ENCODE assay signal across 1 cellular context in the genomic region with DNA sequence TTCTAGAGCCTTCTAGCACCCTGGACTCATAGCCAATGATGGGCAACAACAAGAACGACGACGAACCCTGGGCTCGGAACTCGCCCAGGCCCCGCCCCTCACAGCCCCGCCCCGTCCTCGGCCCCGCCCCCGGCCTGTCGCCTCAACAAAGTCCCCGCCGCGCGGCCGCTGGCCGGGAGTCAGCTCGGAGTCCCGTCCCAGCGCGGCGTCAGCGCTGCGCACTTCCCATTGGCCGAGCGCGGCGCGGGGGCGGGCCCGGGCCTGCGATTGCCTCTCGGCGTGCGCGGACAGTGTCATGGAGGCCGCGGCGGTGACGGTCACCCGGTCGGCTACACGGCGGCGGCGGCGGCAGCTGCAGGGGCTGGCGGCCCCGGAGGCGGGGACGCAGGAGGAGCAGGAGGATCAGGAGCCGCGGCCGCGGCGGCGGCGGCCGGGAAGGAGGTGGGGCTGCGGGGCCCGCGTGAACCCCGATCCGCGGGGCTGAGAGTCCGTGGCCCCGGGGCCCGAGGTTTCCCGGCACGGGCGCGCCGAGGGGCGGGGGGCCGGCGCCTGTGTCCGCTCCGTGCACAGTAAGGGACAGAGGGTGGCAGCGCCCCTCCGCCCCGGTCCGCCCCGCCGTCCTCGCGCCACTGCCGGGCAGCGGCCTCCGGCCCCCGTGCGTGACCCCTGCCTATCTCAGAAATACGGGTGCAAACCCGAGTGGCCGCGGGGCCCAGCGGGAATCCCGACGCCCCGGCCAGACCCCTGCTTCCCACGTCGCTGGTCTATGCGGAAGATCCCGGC.
TF ChIP-seq lines count a peak whose summit lies in the region.

A gene with protein sequence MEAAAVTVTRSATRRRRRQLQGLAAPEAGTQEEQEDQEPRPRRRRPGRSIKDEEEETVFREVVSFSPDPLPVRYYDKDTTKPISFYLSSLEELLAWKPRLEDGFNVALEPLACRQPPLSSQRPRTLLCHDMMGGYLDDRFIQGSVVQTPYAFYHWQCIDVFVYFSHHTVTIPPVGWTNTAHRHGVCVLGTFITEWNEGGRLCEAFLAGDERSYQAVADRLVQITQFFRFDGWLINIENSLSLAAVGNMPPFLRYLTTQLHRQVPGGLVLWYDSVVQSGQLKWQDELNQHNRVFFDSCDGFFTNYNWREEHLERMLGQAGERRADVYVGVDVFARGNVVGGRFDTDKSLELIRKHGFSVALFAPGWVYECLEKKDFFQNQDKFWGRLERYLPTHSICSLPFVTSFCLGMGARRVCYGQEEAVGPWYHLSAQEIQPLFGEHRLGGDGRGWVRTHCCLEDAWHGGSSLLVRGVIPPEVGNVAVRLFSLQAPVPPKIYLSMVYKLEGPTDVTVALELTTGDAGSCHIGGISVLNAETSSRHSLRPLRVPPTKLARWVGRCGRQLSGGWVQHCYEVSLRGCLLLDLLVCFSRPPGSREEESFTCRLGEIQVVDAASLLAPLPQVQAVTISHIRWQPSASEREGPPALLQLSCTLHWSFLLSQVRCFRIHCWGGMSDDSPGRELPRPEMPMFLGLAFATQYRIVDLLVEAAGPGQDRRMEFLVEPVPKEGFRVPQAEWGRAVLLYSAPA (plus strand): TSS at position 175 of the 783 bp plus-strand sequence. CDS start 121 bp downstream, at position 296.

TF ChIP-seq in HepG2, 621 proteins besides CTCF, POLR2A, EP300 and RAD21 (continued from another document and continues in another):
- TF ChIP-seq, protein P1, sequence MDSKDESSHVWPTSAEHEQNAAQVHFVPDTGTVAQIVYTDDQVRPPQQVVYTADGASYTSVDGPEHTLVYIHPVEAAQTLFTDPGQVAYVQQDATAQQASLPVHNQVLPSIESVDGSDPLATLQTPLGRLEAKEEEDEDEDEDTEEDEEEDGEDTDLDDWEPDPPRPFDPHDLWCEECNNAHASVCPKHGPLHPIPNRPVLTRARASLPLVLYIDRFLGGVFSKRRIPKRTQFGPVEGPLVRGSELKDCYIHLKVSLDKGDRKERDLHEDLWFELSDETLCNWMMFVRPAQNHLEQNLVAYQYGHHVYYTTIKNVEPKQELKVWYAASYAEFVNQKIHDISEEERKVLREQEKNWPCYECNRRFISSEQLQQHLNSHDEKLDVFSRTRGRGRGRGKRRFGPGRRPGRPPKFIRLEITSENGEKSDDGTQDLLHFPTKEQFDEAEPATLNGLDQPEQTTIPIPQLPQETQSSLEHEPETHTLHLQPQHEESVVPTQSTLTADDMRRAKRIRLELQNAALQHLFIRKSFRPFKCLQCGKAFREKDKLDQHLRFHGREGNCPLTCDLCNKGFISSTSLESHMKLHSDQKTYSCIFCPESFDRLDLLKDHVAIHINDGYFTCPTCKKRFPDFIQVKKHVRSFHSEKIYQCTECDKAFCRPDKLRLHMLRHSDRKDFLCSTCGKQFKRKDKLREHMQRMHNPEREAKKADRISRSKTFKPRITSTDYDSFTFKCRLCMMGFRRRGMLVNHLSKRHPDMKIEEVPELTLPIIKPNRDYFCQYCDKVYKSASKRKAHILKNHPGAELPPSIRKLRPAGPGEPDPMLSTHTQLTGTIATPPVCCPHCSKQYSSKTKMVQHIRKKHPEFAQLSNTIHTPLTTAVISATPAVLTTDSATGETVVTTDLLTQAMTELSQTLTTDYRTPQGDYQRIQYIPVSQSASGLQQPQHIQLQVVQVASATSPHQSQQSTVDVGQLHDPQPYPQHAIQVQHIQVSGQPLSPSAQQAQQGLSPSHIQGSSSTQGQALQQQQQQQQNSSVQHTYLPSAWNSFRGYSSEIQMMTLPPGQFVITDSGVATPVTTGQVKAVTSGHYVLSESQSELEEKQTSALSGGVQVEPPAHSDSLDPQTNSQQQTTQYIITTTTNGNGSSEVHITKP (CRISPR knock-in tag; IDR thresholded peaks at IDR 0.05; ENCODE audit: low read depth): no peak
- peak; percentile 64 for TF ChIP-seq SALL1 (CRISPR knock-in tag; IDR thresholded peaks at IDR 0.05)
- no peak for TF ChIP-seq ZFP41 (CRISPR knock-in tag; IDR thresholded peaks at IDR 0.05; ENCODE audit: borderline replicate concordance)
- TF ChIP-seq XBP1 (CRISPR knock-in tag; IDR thresholded peaks at IDR 0.05): no peak
- no peak for TF ChIP-seq SP140L (CRISPR knock-in tag; IDR thresholded peaks at IDR 0.05; ENCODE audit: borderline replicate concordance)
- TF ChIP-seq, protein P2, sequence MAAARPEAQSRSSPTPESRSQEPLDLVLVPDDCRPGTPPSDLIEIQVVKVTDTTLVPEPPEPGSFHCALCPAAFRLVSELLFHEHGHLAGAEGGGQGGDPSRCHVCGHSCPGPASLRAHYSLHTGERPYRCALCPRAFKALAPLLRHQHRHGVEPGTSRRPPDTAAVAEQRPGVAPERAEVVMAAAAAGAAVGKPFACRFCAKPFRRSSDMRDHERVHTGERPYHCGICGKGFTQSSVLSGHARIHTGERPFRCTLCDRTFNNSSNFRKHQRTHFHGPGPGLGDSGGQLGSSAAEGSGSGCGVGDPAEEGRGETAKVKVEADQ (CRISPR knock-in tag; IDR thresholded peaks at IDR 0.05; ENCODE audit: borderline replicate concordance): peak; percentile 59
- 0 out of 2 replicates have a peak, but pooled peaks have one; percentile 31 for TF ChIP-seq ZNF160 (CRISPR knock-in tag; IDR thresholded peaks at IDR 0.05)
- peak; percentile 95 for TF ChIP-seq ZFX (CRISPR knock-in tag; IDR thresholded peaks at IDR 0.05; ENCODE audit: low read depth)
- TF ChIP-seq ERF (CRISPR knock-in tag; IDR thresholded peaks at IDR 0.05): 0 out of 2 replicates have a peak, but pooled peaks have one; percentile 34
- TF ChIP-seq, protein P3, sequence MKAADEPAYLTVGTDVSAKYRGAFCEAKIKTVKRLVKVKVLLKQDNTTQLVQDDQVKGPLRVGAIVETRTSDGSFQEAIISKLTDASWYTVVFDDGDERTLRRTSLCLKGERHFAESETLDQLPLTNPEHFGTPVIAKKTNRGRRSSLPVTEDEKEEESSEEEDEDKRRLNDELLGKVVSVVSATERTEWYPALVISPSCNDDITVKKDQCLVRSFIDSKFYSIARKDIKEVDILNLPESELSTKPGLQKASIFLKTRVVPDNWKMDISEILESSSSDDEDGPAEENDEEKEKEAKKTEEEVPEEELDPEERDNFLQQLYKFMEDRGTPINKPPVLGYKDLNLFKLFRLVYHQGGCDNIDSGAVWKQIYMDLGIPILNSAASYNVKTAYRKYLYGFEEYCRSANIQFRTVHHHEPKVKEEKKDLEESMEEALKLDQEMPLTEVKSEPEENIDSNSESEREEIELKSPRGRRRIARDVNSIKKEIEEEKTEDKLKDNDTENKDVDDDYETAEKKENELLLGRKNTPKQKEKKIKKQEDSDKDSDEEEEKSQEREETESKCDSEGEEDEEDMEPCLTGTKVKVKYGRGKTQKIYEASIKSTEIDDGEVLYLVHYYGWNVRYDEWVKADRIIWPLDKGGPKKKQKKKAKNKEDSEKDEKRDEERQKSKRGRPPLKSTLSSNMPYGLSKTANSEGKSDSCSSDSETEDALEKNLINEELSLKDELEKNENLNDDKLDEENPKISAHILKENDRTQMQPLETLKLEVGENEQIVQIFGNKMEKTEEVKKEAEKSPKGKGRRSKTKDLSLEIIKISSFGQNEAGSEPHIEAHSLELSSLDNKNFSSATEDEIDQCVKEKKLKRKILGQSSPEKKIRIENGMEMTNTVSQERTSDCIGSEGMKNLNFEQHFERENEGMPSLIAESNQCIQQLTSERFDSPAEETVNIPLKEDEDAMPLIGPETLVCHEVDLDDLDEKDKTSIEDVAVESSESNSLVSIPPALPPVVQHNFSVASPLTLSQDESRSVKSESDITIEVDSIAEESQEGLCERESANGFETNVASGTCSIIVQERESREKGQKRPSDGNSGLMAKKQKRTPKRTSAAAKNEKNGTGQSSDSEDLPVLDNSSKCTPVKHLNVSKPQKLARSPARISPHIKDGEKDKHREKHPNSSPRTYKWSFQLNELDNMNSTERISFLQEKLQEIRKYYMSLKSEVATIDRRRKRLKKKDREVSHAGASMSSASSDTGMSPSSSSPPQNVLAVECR (CRISPR knock-in tag; IDR thresholded peaks at IDR 0.05; ENCODE audit: borderline replicate concordance): peak; percentile 56; the same call in 1 of the 2 replicates
- 0 out of 2 replicates have a peak, but pooled peaks have one; percentile 48 for TF ChIP-seq ZSCAN20 (CRISPR knock-in tag; IDR thresholded peaks at IDR 0.05; ENCODE audit: borderline replicate concordance)
- TF ChIP-seq HDAC2 (CRISPR knock-in tag; IDR thresholded peaks at IDR 0.05): peak; percentile 32; the same call in 1 of the 2 replicates
- peak; percentile 85 for TF ChIP-seq AGO2 (optimal IDR thresholded peaks at IDR 0.05; ENCODE audit: low read depth, low read length)
- TF ChIP-seq, protein P4, sequence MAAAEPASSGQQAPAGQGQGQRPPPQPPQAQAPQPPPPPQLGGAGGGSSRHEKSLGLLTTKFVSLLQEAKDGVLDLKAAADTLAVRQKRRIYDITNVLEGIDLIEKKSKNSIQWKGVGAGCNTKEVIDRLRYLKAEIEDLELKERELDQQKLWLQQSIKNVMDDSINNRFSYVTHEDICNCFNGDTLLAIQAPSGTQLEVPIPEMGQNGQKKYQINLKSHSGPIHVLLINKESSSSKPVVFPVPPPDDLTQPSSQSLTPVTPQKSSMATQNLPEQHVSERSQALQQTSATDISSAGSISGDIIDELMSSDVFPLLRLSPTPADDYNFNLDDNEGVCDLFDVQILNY (CRISPR knock-in tag; conservative IDR thresholded peaks at IDR 0.05): peak; percentile 53; the same call in 1 of the 2 replicates
- TF ChIP-seq ZNF788 (CRISPR knock-in tag; IDR thresholded peaks at IDR 0.05; ENCODE audit: borderline replicate concordance): peak; percentile 76; the same call in 1 of the 2 replicates
- no peak for TF ChIP-seq ZNF296 (CRISPR knock-in tag; conservative IDR thresholded peaks at IDR 0.05)
- TF ChIP-seq SAFB2 (CRISPR knock-in tag; IDR thresholded peaks at IDR 0.05; ENCODE audit: borderline replicate concordance, low read depth): peak; percentile 75
- peak; percentile 58 for TF ChIP-seq AGO1 (IDR thresholded peaks at IDR 0.05; ENCODE audit: low read depth, low read length, poor library complexity, severe bottlenecking)
- no peak for TF ChIP-seq SMC3 (IDR thresholded peaks at IDR 0.05; ENCODE audit: low read length)
- TF ChIP-seq NCOR1 (IDR thresholded peaks at IDR 0.05; ENCODE audit: borderline replicate concordance, low read length): no peak
- TF ChIP-seq ZNF441 (CRISPR knock-in tag; IDR thresholded peaks at IDR 0.05; ENCODE audit: borderline replicate concordance): peak; percentile 76; the same call in 1 of the 2 replicates
- peak; percentile 87; the same call in 1 of the 2 replicates for TF ChIP-seq ZIK1 (CRISPR knock-in tag; IDR thresholded peaks at IDR 0.05; ENCODE audit: borderline replicate concordance, low read depth)
- peak; percentile 29; the same call in 1 of the 2 replicates for TF ChIP-seq MTA1 (CRISPR knock-in tag; IDR thresholded peaks at IDR 0.05; ENCODE audit: borderline replicate concordance)
- TF ChIP-seq ZNF207 (IDR thresholded peaks at IDR 0.05; ENCODE audit: borderline replicate concordance): no peak
- no peak for TF ChIP-seq MTF1 (CRISPR knock-in tag; IDR thresholded peaks at IDR 0.05)
- no peak for TF ChIP-seq NONO (IDR thresholded peaks at IDR 0.05)
- no peak for TF ChIP-seq NONO (CRISPR knock-in tag; conservative IDR thresholded peaks at IDR 0.05)
- TF ChIP-seq ELF1 (CRISPR knock-in tag; IDR thresholded peaks at IDR 0.05): 0 out of 2 replicates have a peak, but pooled peaks have one; percentile 28
- TF ChIP-seq, protein P5, sequence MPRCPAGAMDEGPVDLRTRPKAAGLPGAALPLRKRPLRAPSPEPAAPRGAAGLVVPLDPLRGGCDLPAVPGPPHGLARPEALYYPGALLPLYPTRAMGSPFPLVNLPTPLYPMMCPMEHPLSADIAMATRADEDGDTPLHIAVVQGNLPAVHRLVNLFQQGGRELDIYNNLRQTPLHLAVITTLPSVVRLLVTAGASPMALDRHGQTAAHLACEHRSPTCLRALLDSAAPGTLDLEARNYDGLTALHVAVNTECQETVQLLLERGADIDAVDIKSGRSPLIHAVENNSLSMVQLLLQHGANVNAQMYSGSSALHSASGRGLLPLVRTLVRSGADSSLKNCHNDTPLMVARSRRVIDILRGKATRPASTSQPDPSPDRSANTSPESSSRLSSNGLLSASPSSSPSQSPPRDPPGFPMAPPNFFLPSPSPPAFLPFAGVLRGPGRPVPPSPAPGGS (CRISPR knock-in tag; IDR thresholded peaks at IDR 0.05): peak; percentile 78; the same call in 1 of the 2 replicates
- TF ChIP-seq NFYC (CRISPR knock-in tag; IDR thresholded peaks at IDR 0.05): peak; percentile 83
- no peak for TF ChIP-seq PLRG1 (conservative IDR thresholded peaks at IDR 0.05)
- peak; percentile 62; the same call in 1 of the 2 replicates for TF ChIP-seq FOXC1 (CRISPR knock-in tag; IDR thresholded peaks at IDR 0.05; ENCODE audit: borderline replicate concordance)
- no peak for TF ChIP-seq GATA4 (IDR thresholded peaks at IDR 0.05; ENCODE audit: borderline replicate concordance, low read depth)
- TF ChIP-seq RNF2 (conservative IDR thresholded peaks at IDR 0.05; ENCODE audit: low read depth): peak; percentile 85
- 0 out of 2 replicates have a peak, but pooled peaks have one; percentile 66 for TF ChIP-seq EEA1 (CRISPR knock-in tag; IDR thresholded peaks at IDR 0.05; ENCODE audit: borderline replicate concordance)
- TF ChIP-seq, protein P6, sequence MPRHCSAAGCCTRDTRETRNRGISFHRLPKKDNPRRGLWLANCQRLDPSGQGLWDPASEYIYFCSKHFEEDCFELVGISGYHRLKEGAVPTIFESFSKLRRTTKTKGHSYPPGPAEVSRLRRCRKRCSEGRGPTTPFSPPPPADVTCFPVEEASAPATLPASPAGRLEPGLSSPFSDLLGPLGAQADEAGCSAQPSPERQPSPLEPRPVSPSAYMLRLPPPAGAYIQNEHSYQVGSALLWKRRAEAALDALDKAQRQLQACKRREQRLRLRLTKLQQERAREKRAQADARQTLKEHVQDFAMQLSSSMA (CRISPR knock-in tag; IDR thresholded peaks at IDR 0.05): 0 out of 2 replicates have a peak, but pooled peaks have one; percentile 60
- TF ChIP-seq ZNF772 (CRISPR knock-in tag; IDR thresholded peaks at IDR 0.05): peak; percentile 42; the same call in 1 of the 2 replicates
- no peak for TF ChIP-seq CHD4 (IDR thresholded peaks at IDR 0.05; ENCODE audit: borderline replicate concordance, low read length)
- TF ChIP-seq ZNF629 (CRISPR knock-in tag; conservative IDR thresholded peaks at IDR 0.05): no peak
- 0 out of 2 replicates have a peak, but pooled peaks have one; percentile 46 for TF ChIP-seq CBFB (CRISPR knock-in tag; IDR thresholded peaks at IDR 0.05)
- peak; percentile 63; the same call in 1 of the 2 replicates for TF ChIP-seq ZNF451 (CRISPR knock-in tag; IDR thresholded peaks at IDR 0.05)
- TF ChIP-seq, protein P7, sequence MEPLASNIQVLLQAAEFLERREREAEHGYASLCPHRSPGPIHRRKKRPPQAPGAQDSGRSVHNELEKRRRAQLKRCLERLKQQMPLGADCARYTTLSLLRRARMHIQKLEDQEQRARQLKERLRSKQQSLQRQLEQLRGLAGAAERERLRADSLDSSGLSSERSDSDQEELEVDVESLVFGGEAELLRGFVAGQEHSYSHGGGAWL (CRISPR knock-in tag; IDR thresholded peaks at IDR 0.05): peak; percentile 81; the same call in 1 of the 2 replicates
- peak; percentile 34; the same call in 1 of the 2 replicates for TF ChIP-seq ZNF792 (CRISPR knock-in tag; IDR thresholded peaks at IDR 0.05)
- 0 out of 2 replicates have a peak, but pooled peaks have one; percentile 78 for TF ChIP-seq ZNF138 (CRISPR knock-in tag; IDR thresholded peaks at IDR 0.05; ENCODE audit: low read depth)
- TF ChIP-seq MEIS2 (CRISPR knock-in tag; IDR thresholded peaks at IDR 0.05): 0 out of 2 replicates have a peak, but pooled peaks have one; percentile 19
- TF ChIP-seq ZNF468 (CRISPR knock-in tag; IDR thresholded peaks at IDR 0.05): no peak
- 0 out of 2 replicates have a peak, but pooled peaks have one; percentile 27 for TF ChIP-seq TSC22D2 (CRISPR knock-in tag; IDR thresholded peaks at IDR 0.05; ENCODE audit: borderline replicate concordance)
